1 cellular context compared by ENCODE assay signal in genomic region chr7:22944506-22944905, GRCh38.
TF ChIP-seq lines count a peak whose summit lies in the region.

No MANE protein-coding gene starts in this region.

TF ChIP-seq in GM23338, 12 proteins besides CTCF, POLR2A, EP300 and RAD21 (continued from another document):
- TF ChIP-seq ZNF462 (CRISPR knock-in tag; IDR thresholded peaks at IDR 0.05) (no peak), CREB1 (CRISPR knock-in tag; IDR thresholded peaks at IDR 0.05; ENCODE audit: low read depth) (no peak)
